10 cellular contexts compared by ENCODE assay signal in genomic region chr10:132162021-132162531, GRCh38. TPM values are rescaled to one million over a fixed set of nuclear protein-coding genes. Genes with fewer than 3 reads are reported as not detected.
DNase-seq lines count a peak whose midpoint lies in the region; ATAC-seq and TF ChIP-seq lines count a peak whose summit lies in the region.
"Had no signal": no experiment of that assay in that cellular context is flagged by ENCODE, and none has a peak within 500 bp of the region (broad histone marks: within the 10 kb centered on the region; RNA-seq: fewer than 3 reads in every experiment).

No MANE protein-coding gene starts in this region.

- peak overlapping the region; percentile 43 for H2BK5ac ChIP-seq in neuronal stem cell (ENCODE audit: low read length)

- H3K4me1 Mint-ChIP-seq in activated T-helper 17 cell treated with anti-CD3 and anti-CD28 coated beads, Interleukin-2, amount 50 U/mL, for 72 hours = peaks cover 15% of the 10 kb centered on the region
- peaks cover 9% of the 10 kb centered on the region for H3K4me1 Mint-ChIP-seq in endothelial cell (ENCODE audit: unreplicated experiment)

- peaks cover 0 to 9% of the 10 kb centered on the region in 2 donors for H3K4me1 ChIP-seq in neuronal stem cell (ENCODE audit: control insufficient read depth in 2 of 2, insufficient read depth in 1 of 2, low read depth in 1 of 2, low read length in 2 of 2)

- no peaks in the 10 kb centered on the region for H3K36me3 Mint-ChIP-seq in activated T-helper 17 cell treated with anti-CD3 and anti-CD28 coated beads, Interleukin-2, amount 50 U/mL, for 72 hours (ENCODE audit: low read depth)
- no peaks in the 10 kb centered on the region for H3K36me3 Mint-ChIP-seq in endothelial cell (ENCODE audit: low read depth, unreplicated experiment)

- H3K36me3 ChIP-seq in neuronal stem cell (replicated peaks in 1 of 2; ENCODE audit: control insufficient read depth in 2 of 2, insufficient read depth in 2 of 2, low read length in 2 of 2) = no peaks in the 10 kb centered on the region

- H3K9me3 Mint-ChIP-seq in activated T-helper 17 cell treated with anti-CD3 and anti-CD28 coated beads, Interleukin-2, amount 50 U/mL, for 72 hours = no peaks in the 10 kb centered on the region
- no peaks in the 10 kb centered on the region for H3K9me3 Mint-ChIP-seq in endothelial cell (ENCODE audit: unreplicated experiment)

- H3K27me3 ChIP-seq in neuronal stem cell (ENCODE audit: control insufficient read depth in 3 of 3, insufficient read depth in 3 of 3, low read depth in 1 of 3, low read length in 3 of 3) = peaks cover 0 to 22% (median 0%) of the 10 kb centered on the region in 3 experiments

- H3K18ac ChIP-seq in neuronal stem cell (ENCODE audit: low read length) = peak overlapping the region; percentile 2

- H3K4me3 ChIP-seq in neuronal stem cell (ENCODE audit: low read length in 2 of 2) = no peak overlapping the region
- H3K4me3 ChIP-seq: K562 had no signal

- ATAC-seq in HG02938 (IDR thresholded peaks at IDR 0.05; ENCODE audit: unreplicated experiment) = peak; percentile 44
- peak; percentile 67 for ATAC-seq in activated T-helper 17 cell treated with anti-CD3 and anti-CD28 coated beads, Interleukin-2, amount 50 U/mL, for 72 hours (replicated peaks)
- ATAC-seq in HG02970 (IDR thresholded peaks at IDR 0.05; ENCODE audit: low FRiP score, unreplicated experiment) = no peak
- ATAC-seq: K562 had no signal

- H3K4me2 ChIP-seq in neuronal stem cell (ENCODE audit: insufficient read depth, low read length, poor library complexity, severe bottlenecking) = no peak overlapping the region

- no peaks in the 10 kb centered on the region for H3K27me3 Mint-ChIP-seq in activated T-helper 17 cell treated with anti-CD3 and anti-CD28 coated beads, Interleukin-2, amount 50 U/mL, for 72 hours
- H3K27me3 Mint-ChIP-seq in endothelial cell (ENCODE audit: unreplicated experiment) = peaks cover 15% of the 10 kb centered on the region

- H2AK5ac ChIP-seq in neuronal stem cell (ENCODE audit: low read depth, low read length) = no peak overlapping the region

- H2BK120ac ChIP-seq in neuronal stem cell (ENCODE audit: low read depth, low read length) = no peak overlapping the region

- no peak overlapping the region for H4K91ac ChIP-seq in neuronal stem cell (ENCODE audit: low read depth, low read length, poor library complexity)

- no peak overlapping the region for H2BK15ac ChIP-seq in neuronal stem cell (ENCODE audit: low read length)

- H3K4me3 Mint-ChIP-seq in activated T-helper 17 cell treated with anti-CD3 and anti-CD28 coated beads, Interleukin-2, amount 50 U/mL, for 72 hours = peak overlapping the region; percentile 81
- H3K4me3 Mint-ChIP-seq in endothelial cell (ENCODE audit: unreplicated experiment) = no peak overlapping the region

- no peak overlapping the region for H4K8ac ChIP-seq in neuronal stem cell (ENCODE audit: low read depth, low read length)

- no peak overlapping the region for H3K14ac ChIP-seq in neuronal stem cell (ENCODE audit: low read length)

- peaks cover 2% of the 10 kb centered on the region for H3K79me1 ChIP-seq in neuronal stem cell (ENCODE audit: low read depth, low read length)

- TF ChIP-seq CTCF in endothelial cell (IDR thresholded peaks at IDR 0.05; ENCODE audit: unreplicated experiment) = no peak

- no peak overlapping the region for H2BK12ac ChIP-seq in neuronal stem cell (ENCODE audit: low read length)

- H3K9me3 ChIP-seq in neuronal stem cell (replicated peaks in 1 of 2; ENCODE audit: control insufficient read depth in 2 of 2, insufficient read depth in 1 of 2, low read depth in 1 of 2, low read length in 2 of 2) = peaks cover 0 to 2% of the 10 kb centered on the region in 2 donors

- peak; percentile 6 for DNase-seq in NCI-H345 (lab: John Stamatoyannopoulos, UW)
- DNase-seq in NCI-H345 treated with DMSO at 0.1 percent for 48 hours (lab: John Stamatoyannopoulos, UW; ENCODE audit: unreplicated experiment) = no peak
- no peak for DNase-seq in neuronal stem cell (ENCODE audit: low spot score)
- no peak for DNase-seq in NCI-H526 treated with DMSO at 0.1 percent for 48 hours (lab: John Stamatoyannopoulos, UW)
- DNase-seq in endothelial cell (ENCODE audit: low spot score) = no peak
- DNase-seq: kidney had no signal

- H3K4ac ChIP-seq in neuronal stem cell (ENCODE audit: low read length) = no peak overlapping the region

- no peak overlapping the region for H3K27ac ChIP-seq in neuronal stem cell (replicated peaks; ENCODE audit: low read length)

- H2AFZ ChIP-seq in neuronal stem cell (ENCODE audit: low read length) = no peak overlapping the region

- no peak overlapping the region for H3K9ac ChIP-seq in neuronal stem cell (ENCODE audit: low read depth, low read length, poor library complexity)

- H3K23ac ChIP-seq in neuronal stem cell (ENCODE audit: low read depth, low read length, poor library complexity) = no peak overlapping the region

- WGBS in neuronal stem cell (ENCODE audit: extremely low coverage in 2 of 2, insufficient read length in 2 of 2, insufficient replicate concordance in 1 of 2), 2 donors = no CpG with 5 or more reads among the region's 12 CpGs

- H3K27ac Mint-ChIP-seq in activated T-helper 17 cell treated with anti-CD3 and anti-CD28 coated beads, Interleukin-2, amount 50 U/mL, for 72 hours = peak overlapping the region; percentile 97
- H3K27ac Mint-ChIP-seq in endothelial cell (ENCODE audit: unreplicated experiment) = no peak overlapping the region

RNA-seq across cellular contexts. Expression of gene DPYSL4, which starts 24.7 kb away (rescaled TPM):
- 10 to 100 TPM; 14.3 to 23.5 TPM for total RNA-seq in activated T-helper 17 cell treated with anti-CD3 and anti-CD28 coated beads, Interleukin-2, amount 50 U/mL, for 72 hours
- 27.1 TPM for polyA plus RNA-seq in neuronal stem cell (2013, experiment 1 of 2)
- 25.4 TPM for polyA plus RNA-seq in neuronal stem cell (2013, experiment 2 of 2)
- 15.0 TPM for total RNA-seq in endothelial cell (ENCODE audit: unreplicated experiment)
- total RNA-seq: K562 had no signal
